Comparison of ENCODE assay signal across 29 cellular contexts in the genomic region with DNA sequence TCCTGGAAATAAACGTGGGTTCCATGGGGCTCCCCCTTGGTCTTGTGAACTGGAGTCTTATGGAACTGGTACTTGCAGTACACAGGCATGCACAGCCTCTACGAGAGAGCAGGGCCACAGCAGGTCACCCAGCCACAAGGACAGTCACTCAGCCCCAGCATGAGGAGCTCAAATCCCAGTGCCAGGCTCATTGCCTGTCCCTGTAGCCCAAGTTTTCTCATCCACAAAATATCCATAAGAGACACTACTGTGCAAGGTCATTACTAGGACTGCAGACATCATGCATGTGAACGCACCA. TPM values are rescaled to one million over a fixed set of nuclear protein-coding genes. Genes with fewer than 3 reads are reported as not detected.
"Had no signal": no experiment of that assay in that cellular context is flagged by ENCODE, and none has a peak within 500 bp of the region (broad histone marks: within the 10 kb centered on the region; RNA-seq: fewer than 3 reads in every experiment).

No MANE protein-coding gene starts in this region.

- H3K4me3 Mint-ChIP-seq: activated CD4-positive, alpha-beta memory T cell treated with anti-CD3 and anti-CD28 coated beads for 36 hours; activated CD4-positive, alpha-beta T cell treated with anti-CD3 and anti-CD28 coated beads for 36 hours; activated CD4-positive, alpha-beta T cell treated with anti-CD3 and anti-CD28 coated beads, Interleukin-2, amount 10 ng/mL, durations not matched to agents 24 days and 14 days; activated CD8-positive, alpha-beta T cell treated with anti-CD3 and anti-CD28 coated beads, Interleukin-2, amount 10 ng/mL, durations not matched to agents 7 days and 5 days; activated naive CD4-positive, alpha-beta T cell treated with anti-CD3 and anti-CD28 coated beads, Interleukin-2, amount 10 ng/mL, durations not matched to agents 7 days and 5 days; activated naive CD8-positive, alpha-beta T cell treated with anti-CD3 and anti-CD28 coated beads, Interleukin-2, amount 10 ng/mL, durations not matched to agents 7 days and 5 days; activated T-cell treated with anti-CD3 and anti-CD28 coated beads, Interleukin-2, amount 50 U/mL, for 24 hours; activated T-cell treated with anti-CD3 and anti-CD28 coated beads, Interleukin-2, amount 50 U/mL, for 72 hours; brain had no signal

- H3K9me3 ChIP-seq: ascending aorta, breast epithelium, colonic mucosa, gastrocnemius medialis, heart left ventricle had no signal

- DNase-seq: activated CD4-positive, alpha-beta memory T cell treated with anti-CD3 and anti-CD28 coated beads for 36 hours; activated CD4-positive, alpha-beta T cell treated with anti-CD3 and anti-CD28 coated beads for 36 hours; activated CD4-positive, alpha-beta T cell treated with anti-CD3 and anti-CD28 coated beads, Interleukin-2, amount 10 ng/mL, durations not matched to agents 24 days and 14 days; activated CD4-positive, CD25-positive, alpha-beta regulatory T cell; activated CD4-positive, CD25-positive, alpha-beta regulatory T cell treated with anti-CD3 and anti-CD28 coated beads, Interleukin-2, amount 50 U/mL, for 72 hours; activated CD8-positive, alpha-beta T cell treated with anti-CD3 and anti-CD28 coated beads, Interleukin-2, amount 10 ng/mL, durations not matched to agents 7 days and 5 days; activated gamma-delta T cell; activated naive CD4-positive, alpha-beta T cell; activated naive CD4-positive, alpha-beta T cell treated with anti-CD3 and anti-CD28 coated beads, Interleukin-2, amount 10 ng/mL, durations not matched to agents 7 days and 5 days; activated naive CD8-positive, alpha-beta T cell treated with anti-CD3 and anti-CD28 coated beads, Interleukin-2, amount 10 ng/mL, durations not matched to agents 7 days and 5 days; activated T-cell treated with anti-CD3 and anti-CD28 coated beads for 4 hours; activated T-cell treated with anti-CD3 and anti-CD28 coated beads, Interleukin-2, amount 50 U/mL, for 24 hours; activated T-cell treated with anti-CD3 and anti-CD28 coated beads, Interleukin-2, amount 50 U/mL, for 72 hours; central memory CD4-positive, alpha-beta T cell; cerebellar nuclear complex; colonic mucosa; effector CD8-positive, alpha-beta T cell; foreskin keratinocyte; gastrocnemius medialis; glutamatergic neuron; heart left ventricle; T-helper 2 cell had no signal

- H3K9me3 Mint-ChIP-seq: activated CD4-positive, alpha-beta memory T cell treated with anti-CD3 and anti-CD28 coated beads for 36 hours; activated CD4-positive, alpha-beta T cell treated with anti-CD3 and anti-CD28 coated beads, Interleukin-2, amount 10 ng/mL, durations not matched to agents 24 days and 14 days; activated naive CD4-positive, alpha-beta T cell treated with anti-CD3 and anti-CD28 coated beads, Interleukin-2, amount 10 ng/mL, durations not matched to agents 7 days and 5 days; activated naive CD4-positive, alpha-beta T cell treated with anti-CD3 and anti-CD28 coated beads, Interleukin-2, amount 50 U/mL, for 72 hours; activated naive CD8-positive, alpha-beta T cell treated with anti-CD3 and anti-CD28 coated beads, Interleukin-2, amount 10 ng/mL, durations not matched to agents 7 days and 5 days; activated T-cell treated with anti-CD3 and anti-CD28 coated beads, Interleukin-2, amount 50 U/mL, for 24 hours; activated T-cell treated with anti-CD3 and anti-CD28 coated beads, Interleukin-2, amount 50 U/mL, for 72 hours had no signal

- H3K4me1 ChIP-seq: ascending aorta, breast epithelium, colonic mucosa, foreskin keratinocyte, gastrocnemius medialis, heart left ventricle had no signal

- H3K27me3 Mint-ChIP-seq: activated CD4-positive, alpha-beta T cell treated with anti-CD3 and anti-CD28 coated beads for 36 hours; activated T-cell treated with anti-CD3 and anti-CD28 coated beads, Interleukin-2, amount 50 U/mL, for 24 hours had no signal

- H3K27ac ChIP-seq: ascending aorta, cardiac muscle cell, colonic mucosa, epithelial cell of prostate, foreskin keratinocyte, gastrocnemius medialis, heart left ventricle had no signal

- H3K36me3 Mint-ChIP-seq: activated CD4-positive, alpha-beta memory T cell treated with anti-CD3 and anti-CD28 coated beads for 36 hours; activated naive CD4-positive, alpha-beta T cell treated with anti-CD3 and anti-CD28 coated beads, Interleukin-2, amount 10 ng/mL, durations not matched to agents 7 days and 5 days; activated naive CD4-positive, alpha-beta T cell treated with anti-CD3 and anti-CD28 coated beads, Interleukin-2, amount 50 U/mL, for 72 hours; activated naive CD8-positive, alpha-beta T cell treated with anti-CD3 and anti-CD28 coated beads, Interleukin-2, amount 10 ng/mL, durations not matched to agents 7 days and 5 days had no signal

- H3K27me3 ChIP-seq: ascending aorta, breast epithelium, cardiac muscle cell, colonic mucosa, gastrocnemius medialis, heart left ventricle had no signal

- H3K4me1 Mint-ChIP-seq: activated CD4-positive, alpha-beta T cell treated with anti-CD3 and anti-CD28 coated beads for 36 hours; activated CD4-positive, alpha-beta T cell treated with anti-CD3 and anti-CD28 coated beads, Interleukin-2, amount 10 ng/mL, durations not matched to agents 24 days and 14 days; activated naive CD4-positive, alpha-beta T cell treated with anti-CD3 and anti-CD28 coated beads, Interleukin-2, amount 10 ng/mL, durations not matched to agents 7 days and 5 days; activated naive CD8-positive, alpha-beta T cell treated with anti-CD3 and anti-CD28 coated beads, Interleukin-2, amount 10 ng/mL, durations not matched to agents 7 days and 5 days had no signal

- ATAC-seq: activated CD4-positive, alpha-beta T cell treated with anti-CD3 and anti-CD28 coated beads for 36 hours; activated CD8-positive, alpha-beta T cell treated with anti-CD3 and anti-CD28 coated beads, Interleukin-2, amount 10 ng/mL, durations not matched to agents 7 days and 5 days; activated naive CD4-positive, alpha-beta T cell treated with anti-CD3 and anti-CD28 coated beads, Interleukin-2, amount 50 U/mL, for 72 hours; activated T-cell treated with anti-CD3 and anti-CD28 coated beads, Interleukin-2, amount 50 U/mL, for 72 hours; foreskin keratinocyte; gastrocnemius medialis; heart left ventricle had no signal

- H3K27ac Mint-ChIP-seq: activated CD4-positive, alpha-beta memory T cell treated with anti-CD3 and anti-CD28 coated beads for 36 hours; activated CD4-positive, alpha-beta T cell treated with anti-CD3 and anti-CD28 coated beads for 36 hours; activated CD4-positive, alpha-beta T cell treated with anti-CD3 and anti-CD28 coated beads, Interleukin-2, amount 10 ng/mL, durations not matched to agents 24 days and 14 days; activated CD8-positive, alpha-beta T cell treated with anti-CD3 and anti-CD28 coated beads, Interleukin-2, amount 10 ng/mL, durations not matched to agents 7 days and 5 days; activated naive CD4-positive, alpha-beta T cell treated with anti-CD3 and anti-CD28 coated beads, Interleukin-2, amount 10 ng/mL, durations not matched to agents 7 days and 5 days; activated naive CD4-positive, alpha-beta T cell treated with anti-CD3 and anti-CD28 coated beads, Interleukin-2, amount 50 U/mL, for 72 hours; activated naive CD8-positive, alpha-beta T cell treated with anti-CD3 and anti-CD28 coated beads, Interleukin-2, amount 10 ng/mL, durations not matched to agents 7 days and 5 days; activated T-cell treated with anti-CD3 and anti-CD28 coated beads, Interleukin-2, amount 50 U/mL, for 24 hours; activated T-cell treated with anti-CD3 and anti-CD28 coated beads, Interleukin-2, amount 50 U/mL, for 72 hours; brain had no signal

- H3K4me3 ChIP-seq: ascending aorta, breast epithelium, cardiac muscle cell, colonic mucosa, gastrocnemius medialis, heart left ventricle had no signal

- H3K36me3 ChIP-seq: ascending aorta, breast epithelium, cardiac muscle cell, colonic mucosa, gastrocnemius medialis, heart left ventricle had no signal

RNA-seq across cellular contexts. Expression of gene CFAP92, which starts 48.0 kb away (rescaled TPM):
- total RNA-seq: activated CD4-positive, alpha-beta T cell treated with anti-CD3 and anti-CD28 coated beads, Interleukin-2, amount 10 ng/mL, durations not matched to agents 24 days and 14 days; ascending aorta; T-helper 1 cell treated with Interleukin-12 subunit alpha and Interleukin-12 subunit beta and Interleukin-4 antibody, amounts not matched to agents 30 ng/mL and 1 ng/mL, for 36 hours had no signal

RNA-seq across cellular contexts. Expression of gene EFCC1, which starts 55.3 kb away (rescaled TPM):
- total RNA-seq: cardiac muscle cell; foreskin keratinocyte; T-helper 1 cell treated with Interleukin-12 subunit alpha and Interleukin-12 subunit beta and Interleukin-4 antibody, amounts not matched to agents 30 ng/mL and 1 ng/mL, for 36 hours had no signal
- polyA plus RNA-seq: foreskin keratinocyte had no signal
